ENCODE assay signal across 8 cellular contexts in genomic region chr15:37101634-37102314, GRCh38. TPM values are rescaled to one million over a fixed set of nuclear protein-coding genes. Genes with fewer than 3 reads are reported as not detected.
A peak's percentile ranks its signal among the peaks of the same experiment; 100 is the strongest.
DNase-seq lines count a peak whose midpoint lies in the region; ATAC-seq and TF ChIP-seq lines count a peak whose summit lies in the region.

No MANE protein-coding gene starts in this region.

- H3K9me3 ChIP-seq in WERI-Rb-1 (ENCODE audit: severe bottlenecking) = no peaks in the 10 kb centered on the region

- H3K9me3 Mint-ChIP-seq in activated CD4-positive, alpha-beta T cell treated with anti-CD3 and anti-CD28 coated beads, Interleukin-2, amount 10 ng/mL, durations not matched to agents 24 days and 14 days = peaks cover 16% of the 10 kb centered on the region
- H3K9me3 Mint-ChIP-seq in HFFc6 = no peaks in the 10 kb centered on the region
- H3K9me3 Mint-ChIP-seq in natural killer cell treated with Interleukin-12 subunit alpha and Interleukin-12 subunit beta and Interleukin-15 and Interleukin-18, amount 100 ng/mL, for 72 hours = peaks cover 6% of the 10 kb centered on the region

- intact Hi-C loops in activated CD4-positive, alpha-beta T cell treated with anti-CD3 and anti-CD28 coated beads, Interleukin-2, amount 10 ng/mL, durations not matched to agents 24 days and 14 days (cut with micrococcal nuclease) = loop anchor here (2.0 kb wide), 1 partner anchor 217 kb away; no protein-coding TSS in a partner anchor

- H3K4me3 ChIP-seq in WERI-Rb-1 (ENCODE audit: low read depth, low read length) = peak overlapping the region; percentile 69

- H3K36me3 ChIP-seq in WERI-Rb-1 = peaks cover 22% of the 10 kb centered on the region

- H3K4me3 Mint-ChIP-seq in activated CD4-positive, alpha-beta T cell treated with anti-CD3 and anti-CD28 coated beads, Interleukin-2, amount 10 ng/mL, durations not matched to agents 24 days and 14 days = peak overlapping the region; percentile 90
- H3K4me3 Mint-ChIP-seq in HFFc6 = peak overlapping the region; percentile 98
- H3K4me3 Mint-ChIP-seq in natural killer cell treated with Interleukin-12 subunit alpha and Interleukin-12 subunit beta and Interleukin-15 and Interleukin-18, amount 100 ng/mL, for 72 hours = peak overlapping the region; percentile 90

- peaks cover 88% of the 10 kb centered on the region for H3K27me3 Mint-ChIP-seq in activated CD4-positive, alpha-beta T cell treated with anti-CD3 and anti-CD28 coated beads, Interleukin-2, amount 10 ng/mL, durations not matched to agents 24 days and 14 days
- H3K27me3 Mint-ChIP-seq in HFFc6 (ENCODE audit: insufficient read depth) = peaks cover 17% of the 10 kb centered on the region
- H3K27me3 Mint-ChIP-seq in natural killer cell treated with Interleukin-12 subunit alpha and Interleukin-12 subunit beta and Interleukin-15 and Interleukin-18, amount 100 ng/mL, for 72 hours = peaks cover 56 to 83% of the 10 kb centered on the region in 2 donors

- peaks cover 13% of the 10 kb centered on the region for H3K36me3 Mint-ChIP-seq in activated CD4-positive, alpha-beta T cell treated with anti-CD3 and anti-CD28 coated beads, Interleukin-2, amount 10 ng/mL, durations not matched to agents 24 days and 14 days (ENCODE audit: low read depth)
- H3K36me3 Mint-ChIP-seq in HFFc6 (ENCODE audit: low read depth) = peaks cover 29% of the 10 kb centered on the region
- H3K36me3 Mint-ChIP-seq in natural killer cell treated with Interleukin-12 subunit alpha and Interleukin-12 subunit beta and Interleukin-15 and Interleukin-18, amount 100 ng/mL, for 72 hours = peaks cover 17% of the 10 kb centered on the region

- ATAC-seq in natural killer cell treated with Interleukin-12 subunit alpha and Interleukin-12 subunit beta and Interleukin-15 and Interleukin-18, amount 100 ng/mL, for 72 hours = peak; percentile 48 to 61

- H3K27ac Mint-ChIP-seq in activated CD4-positive, alpha-beta T cell treated with anti-CD3 and anti-CD28 coated beads, Interleukin-2, amount 10 ng/mL, durations not matched to agents 24 days and 14 days = peak overlapping the region; percentile 58
- peak overlapping the region; percentile 98 for H3K27ac Mint-ChIP-seq in HFFc6
- no peak overlapping the region for H3K27ac Mint-ChIP-seq in natural killer cell treated with Interleukin-12 subunit alpha and Interleukin-12 subunit beta and Interleukin-15 and Interleukin-18, amount 100 ng/mL, for 72 hours

- H3K27me3 ChIP-seq in WERI-Rb-1 (ENCODE audit: insufficient read depth, low read depth, severe bottlenecking) = no peaks in the 10 kb centered on the region

- H3K4me1 Mint-ChIP-seq in activated CD4-positive, alpha-beta T cell treated with anti-CD3 and anti-CD28 coated beads, Interleukin-2, amount 10 ng/mL, durations not matched to agents 24 days and 14 days = peaks cover 21% of the 10 kb centered on the region
- H3K4me1 Mint-ChIP-seq in HFFc6 (ENCODE audit: low read depth) = peaks cover 42% of the 10 kb centered on the region
- H3K4me1 Mint-ChIP-seq in natural killer cell treated with Interleukin-12 subunit alpha and Interleukin-12 subunit beta and Interleukin-15 and Interleukin-18, amount 100 ng/mL, for 72 hours (ENCODE audit: low read depth in 2 of 2) = peaks cover 33 to 37% of the 10 kb centered on the region in 2 donors

- peak overlapping the region; percentile 95 for H3K27ac ChIP-seq in WERI-Rb-1

- DNase-seq in activated CD4-positive, alpha-beta T cell treated with anti-CD3 and anti-CD28 coated beads, Interleukin-2, amount 10 ng/mL, durations not matched to agents 24 days and 14 days = peak; percentile 61
- DNase-seq in activated CD4-positive, alpha-beta T cell treated with anti-CD3 and anti-CD28 coated beads, Interleukin-2, amount 50 U/mL, for 4 hours = no peak
- DNase-seq in HFFc6 (peak; percentile 55), NCI-H1930 (lab: John Stamatoyannopoulos, UW) (peak; percentile 52 to 78), WERI-Rb-1 (peak; percentile 89), fibroblast of peridontal ligament (ENCODE audit: extremely low read depth) (peak; percentile 48)
- DNase-seq in natural killer cell treated with Interleukin-12 subunit alpha and Interleukin-12 subunit beta and Interleukin-15 and Interleukin-18, amount 100 ng/mL, for 72 hours (ENCODE audit: low spot score) = no peak
- DNase-seq in activated effector memory CD4-positive, alpha-beta T cell treated with Interleukin-2 at 50 U/mL for 16 hours = no peak

- TF ChIP-seq CTCF in HFFc6 (IDR thresholded peaks at IDR 0.05) = no peak
- no peak for TF ChIP-seq CTCF in WERI-Rb-1 (IDR thresholded peaks at IDR 0.05; ENCODE audit: low read depth, low read length)

RNA-seq across cellular contexts. Expression of gene MEIS2, which starts 1.4 kb away (rescaled TPM):
- not detected in 2 replicates for total RNA-seq in activated CD4-positive, alpha-beta T cell treated with anti-CD3 and anti-CD28 coated beads, Interleukin-2, amount 10 ng/mL, durations not matched to agents 24 days and 14 days
- 10 to 100 TPM; 31.8 to 48.0 (median 42.8) TPM for total RNA-seq in HFFc6 (2021; fragmentation: NEBNext Ultra II Directional; extraction: Animal tissue kit (Norgen Biotek cat#: 25700))
- total RNA-seq in natural killer cell treated with Interleukin-12 subunit alpha and Interleukin-12 subunit beta and Interleukin-15 and Interleukin-18, amount 100 ng/mL, for 72 hours = under 1 TPM in 1 of 2 donors, not detected in 1; 0.26 TPM

Comparison
In these comparisons a context has a peak if more than half of its experiments do, and no peak if none do; other contexts are left out.
1. DNase-seq: peak in activated CD4-positive, alpha-beta T cell treated with anti-CD3 and anti-CD28 coated beads, Interleukin-2, amount 10 ng/mL, durations not matched to agents 24 days and 14 days (single experiment), HFFc6 (single experiment), NCI-H1930 (2 of 2), WERI-Rb-1 (single experiment) and fibroblast of peridontal ligament (single experiment); none in activated CD4-positive, alpha-beta T cell treated with anti-CD3 and anti-CD28 coated beads, Interleukin-2, amount 50 U/mL, for 4 hours (0 of 2), natural killer cell treated with Interleukin-12 subunit alpha and Interleukin-12 subunit beta and Interleukin-15 and Interleukin-18, amount 100 ng/mL, for 72 hours (single experiment) and activated effector memory CD4-positive, alpha-beta T cell treated with Interleukin-2 at 50 U/mL for 16 hours (single experiment).
2. H3K27ac Mint-ChIP-seq: peak in activated CD4-positive, alpha-beta T cell treated with anti-CD3 and anti-CD28 coated beads, Interleukin-2, amount 10 ng/mL, durations not matched to agents 24 days and 14 days (single experiment) and HFFc6 (single experiment); none in natural killer cell treated with Interleukin-12 subunit alpha and Interleukin-12 subunit beta and Interleukin-15 and Interleukin-18, amount 100 ng/mL, for 72 hours (0 of 2).
3. RNA of gene MEIS2, which starts 1.4 kb away (total RNA-seq): 31.8 to 48.0 TPM in HFFc6; 0.26 TPM in natural killer cell treated with Interleukin-12 subunit alpha and Interleukin-12 subunit beta and Interleukin-15 and Interleukin-18, amount 100 ng/mL, for 72 hours and not detected in activated CD4-positive, alpha-beta T cell treated with anti-CD3 and anti-CD28 coated beads, Interleukin-2, amount 10 ng/mL, durations not matched to agents 24 days and 14 days; every median in the first group is over 10 times any median in the second.
4. Peak in every context shown above with its lines, with median percentiles within 50 percentile points of each other: H3K4me3 Mint-ChIP-seq.